ENCODE assay signal across 11 cellular contexts in genomic region chr1:169271094-169271493, GRCh38.
A peak's percentile ranks its signal among the peaks of the same experiment; 100 is the strongest.
DNase-seq lines count a peak whose midpoint lies in the region; ATAC-seq and TF ChIP-seq lines count a peak whose summit lies in the region.
"Had no signal": no experiment of that assay in that cellular context is flagged by ENCODE, and none has a peak within 500 bp of the region (broad histone marks: within the 10 kb centered on the region; RNA-seq: fewer than 3 reads in every experiment).

No MANE protein-coding gene starts in this region.

- no peak for TF ChIP-seq CTCF in left lung (IDR thresholded peaks at IDR 0.05)

- no peak overlapping the region for H3K27ac ChIP-seq in left lung
- H3K27ac ChIP-seq: KMS-11, RWPE1 had no signal

- TF ChIP-seq POLR2A in GM18505 (IDR thresholded peaks at IDR 0.05; ENCODE audit: borderline replicate concordance, extremely low read depth, insufficient read depth, insufficient read length): no peak

- H3K27me3 ChIP-seq in left lung: no peaks in the 10 kb centered on the region

- intact Hi-C loops in left lung (cut with DNase I): no loop called here

- peak; percentile 86 for ATAC-seq in GM18505 (IDR thresholded peaks at IDR 0.05; ENCODE audit: unreplicated experiment)
- peak; percentile 83 for ATAC-seq in HG02884 (IDR thresholded peaks at IDR 0.05; ENCODE audit: unreplicated experiment)
- ATAC-seq in left lung: peak; percentile 18
- no peak for ATAC-seq in GM21825 (IDR thresholded peaks at IDR 0.05; ENCODE audit: unreplicated experiment)

- peak; percentile 18 for DNase-seq in OCI-M2 (lab: John Stamatoyannopoulos, UW; ENCODE audit: unreplicated experiment)
- no peak for DNase-seq in left lung
- DNase-seq in iPS-NIHi11 (ENCODE audit: low spot score): no peak
- DNase-seq in amygdala (lab: John Stamatoyannopoulos, UW): no peak
- DNase-seq in UCSD-AML1 (lab: John Stamatoyannopoulos, UW; ENCODE audit: unreplicated experiment): no peak
- DNase-seq: activated CD4-positive, alpha-beta T cell treated with anti-CD3 and anti-CD28 coated beads, Interleukin-2, amount 50 U/mL, for 1 hour had no signal

- H3K4me3 ChIP-seq in left lung: no peak overlapping the region

- no peaks in the 10 kb centered on the region for H3K36me3 ChIP-seq in left lung

- H3K4me1 ChIP-seq in left lung: no peaks in the 10 kb centered on the region

- H3K9me3 ChIP-seq in left lung: no peaks in the 10 kb centered on the region
